In genomic region chr14:50318031-50318626, GRCh38 we compare ENCODE assay signal across 8 cellular contexts. TPM values are rescaled to one million over a fixed set of nuclear protein-coding genes. Genes with fewer than 3 reads are reported as not detected.
A peak's percentile ranks its signal among the peaks of the same experiment; 100 is the strongest.
DNase-seq lines count a peak whose midpoint lies in the region; ATAC-seq and TF ChIP-seq lines count a peak whose summit lies in the region.

No MANE protein-coding gene starts in this region.

- in situ Hi-C loops in gastrocnemius medialis (cut with MboI; ENCODE audit: low sequenced_read_pairs in 4 of 4), result loop anchor here in 2 of 4 donors (25.0 kb wide), 1 partner anchor 469 kb away; no protein-coding TSS in a partner anchor

- H3K36me3 ChIP-seq in gastrocnemius medialis, result no peaks in the 10 kb centered on the region

- no peak for TF ChIP-seq POLR2A in erythroblast (IDR thresholded peaks at IDR 0.05; ENCODE audit: low read length)
- TF ChIP-seq POLR2A in gastrocnemius medialis (IDR thresholded peaks at IDR 0.05), result no peak

- H3K27me3 ChIP-seq in gastrocnemius medialis, result no peaks in the 10 kb centered on the region

- no peaks in the 10 kb centered on the region for H3K9me3 ChIP-seq in gastrocnemius medialis

- ATAC-seq in gastrocnemius medialis (no peak), GM21619 (IDR thresholded peaks at IDR 0.05; ENCODE audit: unreplicated experiment) (no peak), HG03045 (IDR thresholded peaks at IDR 0.05; ENCODE audit: unreplicated experiment) (no peak)

- peak in 4 of 5 experiments; percentile 34 to 70 (median 50) for TF ChIP-seq CTCF in gastrocnemius medialis (IDR thresholded peaks at IDR 0.05 in 4 of 5, conservative IDR thresholded peaks at IDR 0.05 in 1 of 5)

- intact Hi-C loops in gastrocnemius medialis (cut with DNase I; ENCODE audit: low total_unique reads), result loop anchor here (2.0 to 10.0 kb wide), 2 partner anchors 453 to 459 kb away; no protein-coding TSS in a partner anchor

- DNase-seq in NCI-H2107 treated with DMSO at 0.1 percent for 48 hours (lab: John Stamatoyannopoulos, UW; ENCODE audit: unreplicated experiment), result peak; percentile 27
- no peak for DNase-seq in NCI-H2107 (lab: John Stamatoyannopoulos, UW)
- DNase-seq in NCI-H748 treated with DMSO at 0.1 percent for 48 hours (lab: John Stamatoyannopoulos, UW), result peak; percentile 23
- peak; percentile 30 to 60 for DNase-seq in erythroblast (lab: John Stamatoyannopoulos, UW)
- DNase-seq in gastrocnemius medialis, result no peak
- no peak for DNase-seq in HuH-7.5 (ENCODE audit: low spot score)

- H3K27ac ChIP-seq in gastrocnemius medialis, result no peak overlapping the region

- peaks cover 20 to 27% of the 10 kb centered on the region in 2 donors for H3K4me1 ChIP-seq in gastrocnemius medialis

- H3K4me3 ChIP-seq in gastrocnemius medialis, result no peak overlapping the region

RNA-seq across cellular contexts. Expression of gene DMAC2L, which starts 6.0 kb away (rescaled TPM):
- total RNA-seq in gastrocnemius medialis, result 10 to 100 TPM; 18.6 to 42.2 (median 24.6) TPM

RNA-seq across cellular contexts. Expression of gene L2HGDH, which starts 6.1 kb away (rescaled TPM):
- 10 to 100 TPM in 2 of 4 donors, 1 to 10 TPM in 2; 8.6 to 13.4 (median 10.9) TPM for total RNA-seq in gastrocnemius medialis

Comparison
In these comparisons a context has a peak if more than half of its experiments do, and no peak if none do; other contexts are left out.
1. DNase-seq: peak in NCI-H2107 treated with DMSO at 0.1 percent for 48 hours (single experiment), NCI-H748 treated with DMSO at 0.1 percent for 48 hours (single experiment) and erythroblast (2 of 2); none in NCI-H2107 (single experiment), gastrocnemius medialis (0 of 2) and HuH-7.5 (single experiment).